Comparison of ENCODE assay signal across 22 cellular contexts in the genomic region with DNA sequence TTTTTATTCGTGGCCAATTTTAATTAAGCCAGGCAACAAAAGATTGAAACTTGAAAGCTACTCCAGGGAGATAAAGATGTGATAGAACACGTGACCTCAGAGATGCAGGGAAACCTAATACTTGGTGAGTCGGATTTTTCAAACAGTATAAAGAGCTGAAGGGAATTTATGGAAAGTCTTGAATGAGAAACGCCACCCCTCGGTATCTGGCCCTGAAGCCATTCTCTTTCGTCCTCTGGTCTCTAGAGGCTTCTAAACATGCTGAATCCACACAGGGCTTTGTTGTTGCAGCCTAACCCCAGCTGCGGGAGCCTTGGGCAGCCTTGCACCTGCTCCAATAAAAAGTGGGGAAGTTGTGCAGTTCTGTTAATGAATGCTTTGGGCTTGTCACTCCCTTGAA. TPM values are rescaled to one million over a fixed set of nuclear protein-coding genes. Genes with fewer than 3 reads are reported as not detected.
A peak's percentile ranks its signal among the peaks of the same experiment; 100 is the strongest.
DNase-seq lines count a peak whose midpoint lies in the region; ATAC-seq and TF ChIP-seq lines count a peak whose summit lies in the region.
"Had no signal": no experiment of that assay in that cellular context is flagged by ENCODE, and none has a peak within 500 bp of the region (broad histone marks: within the 10 kb centered on the region; RNA-seq: fewer than 3 reads in every experiment).

No MANE protein-coding gene starts in this region.

- peak overlapping the region in 40 of 59 donors; percentile 1 to 86 (median 44) for H3K27ac ChIP-seq in dorsolateral prefrontal cortex
- H3K27ac ChIP-seq: gastrocnemius medialis, PC-9, transverse colon had no signal

- TF ChIP-seq CTCF in dorsolateral prefrontal cortex (IDR thresholded peaks at IDR 0.05 in 54 of 56, conservative IDR thresholded peaks at IDR 0.05 in 2 of 56; ENCODE audit: low read depth in 1 of 56, partially characterized antibody in 56 of 56) = peak in 3 of 56 donors; percentile 3 to 22 (median 16)

- intact Hi-C loops in dorsolateral prefrontal cortex (cut with DNase I) = loop anchor here in 1 of 2 donors (2.0 to 5.0 kb wide), 2 partner anchors 73 to 166 kb away; no protein-coding TSS in a partner anchor
- intact Hi-C loops in sciatic nerve (cut with DNase I) = no loop called here
- intact Hi-C loops in activated T-helper 1 cell treated with anti-CD3 and anti-CD28 coated beads, Interleukin-12 subunit alpha, Interleukin-12 subunit beta, Interleukin-2, Interleukin-4 antibody, amounts not matched to agents 30 ng/mL and 10 ng/mL and 1 ng/mL, durations not matched to agents 14 hours and 24 hours and 36 hours (cut with micrococcal nuclease) = no loop called here

- peak; percentile 38 for ATAC-seq in sciatic nerve
- no peak for ATAC-seq in GM18520 (IDR thresholded peaks at IDR 0.05; ENCODE audit: unreplicated experiment)
- ATAC-seq: activated T-helper 17 cell treated with anti-CD3 and anti-CD28 coated beads, Interleukin-2, amount 50 U/mL, for 72 hours; gastrocnemius medialis had no signal

- no peaks in the 10 kb centered on the region for H3K4me1 Mint-ChIP-seq in activated T-helper 1 cell treated with anti-CD3 and anti-CD28 coated beads, Interleukin-12 subunit alpha, Interleukin-12 subunit beta, Interleukin-2, Interleukin-4 antibody, amounts not matched to agents 30 ng/mL and 10 ng/mL and 1 ng/mL, durations not matched to agents 14 hours and 24 hours and 36 hours (ENCODE audit: low read depth)
- H3K4me1 Mint-ChIP-seq: activated CD4-positive, alpha-beta memory T cell treated with anti-CD3 and anti-CD28 coated beads, Interleukin-2, amount 10 ng/mL, durations not matched to agents 7 days and 5 days; activated T-helper 17 cell treated with anti-CD3 and anti-CD28 coated beads, Interleukin-2, amount 50 U/mL, for 72 hours; CD4-positive, alpha-beta memory T cell; memory B cell had no signal

- no peak overlapping the region for H3K4me3 Mint-ChIP-seq in activated T-helper 1 cell treated with anti-CD3 and anti-CD28 coated beads, Interleukin-12 subunit alpha, Interleukin-12 subunit beta, Interleukin-2, Interleukin-4 antibody, amounts not matched to agents 30 ng/mL and 10 ng/mL and 1 ng/mL, durations not matched to agents 14 hours and 24 hours and 36 hours
- H3K4me3 Mint-ChIP-seq: activated CD4-positive, alpha-beta memory T cell treated with anti-CD3 and anti-CD28 coated beads, Interleukin-2, amount 10 ng/mL, durations not matched to agents 7 days and 5 days; activated T-helper 17 cell treated with anti-CD3 and anti-CD28 coated beads, Interleukin-2, amount 50 U/mL, for 72 hours; CD4-positive, alpha-beta memory T cell; memory B cell had no signal

- H3K27me3 ChIP-seq in dorsolateral prefrontal cortex = peaks cover 0 to 70% (median 30%) of the 10 kb centered on the region in 45 donors

- no peaks in the 10 kb centered on the region for H3K9me3 Mint-ChIP-seq in activated T-helper 1 cell treated with anti-CD3 and anti-CD28 coated beads, Interleukin-12 subunit alpha, Interleukin-12 subunit beta, Interleukin-2, Interleukin-4 antibody, amounts not matched to agents 30 ng/mL and 10 ng/mL and 1 ng/mL, durations not matched to agents 14 hours and 24 hours and 36 hours
- H3K9me3 Mint-ChIP-seq: activated CD4-positive, alpha-beta memory T cell treated with anti-CD3 and anti-CD28 coated beads, Interleukin-2, amount 10 ng/mL, durations not matched to agents 7 days and 5 days; activated T-helper 17 cell treated with anti-CD3 and anti-CD28 coated beads, Interleukin-2, amount 50 U/mL, for 72 hours; CD4-positive, alpha-beta memory T cell; memory B cell had no signal

- no peaks in the 10 kb centered on the region for H3K36me3 Mint-ChIP-seq in activated T-helper 1 cell treated with anti-CD3 and anti-CD28 coated beads, Interleukin-12 subunit alpha, Interleukin-12 subunit beta, Interleukin-2, Interleukin-4 antibody, amounts not matched to agents 30 ng/mL and 10 ng/mL and 1 ng/mL, durations not matched to agents 14 hours and 24 hours and 36 hours (ENCODE audit: low read depth)
- H3K36me3 Mint-ChIP-seq: CD4-positive, alpha-beta memory T cell; memory B cell had no signal

- no peak overlapping the region for H3K27ac Mint-ChIP-seq in activated T-helper 1 cell treated with anti-CD3 and anti-CD28 coated beads, Interleukin-12 subunit alpha, Interleukin-12 subunit beta, Interleukin-2, Interleukin-4 antibody, amounts not matched to agents 30 ng/mL and 10 ng/mL and 1 ng/mL, durations not matched to agents 14 hours and 24 hours and 36 hours
- H3K27ac Mint-ChIP-seq: activated CD4-positive, alpha-beta memory T cell treated with anti-CD3 and anti-CD28 coated beads, Interleukin-2, amount 10 ng/mL, durations not matched to agents 7 days and 5 days; activated T-helper 17 cell treated with anti-CD3 and anti-CD28 coated beads, Interleukin-2, amount 50 U/mL, for 72 hours; CD4-positive, alpha-beta memory T cell; memory B cell had no signal

- H3K4me3 ChIP-seq in dorsolateral prefrontal cortex = peak overlapping the region in 5 of 59 donors; percentile 2 to 16 (median 3)
- H3K4me3 ChIP-seq: gastrocnemius medialis, PC-9, transverse colon had no signal

- H3K27me3 Mint-ChIP-seq in activated T-helper 1 cell treated with anti-CD3 and anti-CD28 coated beads, Interleukin-12 subunit alpha, Interleukin-12 subunit beta, Interleukin-2, Interleukin-4 antibody, amounts not matched to agents 30 ng/mL and 10 ng/mL and 1 ng/mL, durations not matched to agents 14 hours and 24 hours and 36 hours (ENCODE audit: insufficient read depth) = peaks cover 46% of the 10 kb centered on the region

- DNase-seq in DMS153 (lab: John Stamatoyannopoulos, UW) (peak; percentile 48), DMS153 treated with DMSO at 0.1 percent for 48 hours (lab: John Stamatoyannopoulos, UW; ENCODE audit: unreplicated experiment) (no peak), NCI-H345 (lab: John Stamatoyannopoulos, UW) (peak; percentile 77), dorsolateral prefrontal cortex (peak in 1 of 10 donors; percentile 51), sciatic nerve (ENCODE audit: low spot score) (no peak), activated T-cell treated with anti-CD3 and anti-CD28 coated beads for 4 hours (no peak)
- no peak for DNase-seq in activated T-helper 1 cell treated with anti-CD3 and anti-CD28 coated beads, Interleukin-12 subunit alpha, Interleukin-12 subunit beta, Interleukin-2, Interleukin-4 antibody, amounts not matched to agents 30 ng/mL and 10 ng/mL and 1 ng/mL, durations not matched to agents 14 hours and 24 hours and 36 hours (ENCODE audit: low spot score)
- DNase-seq: 8988T; activated CD4-positive, alpha-beta memory T cell treated with anti-CD3 and anti-CD28 coated beads, Interleukin-2, amount 10 ng/mL, durations not matched to agents 7 days and 5 days; amniotic stem cell; CD4-positive, alpha-beta memory T cell; gastrocnemius medialis; IMR-90; occipital lobe; PC-9; small intestine; SW 1271; transverse colon had no signal

RNA-seq across cellular contexts. Expression of a gene that starts 8.4 kb away (rescaled TPM):
- total RNA-seq in dorsolateral prefrontal cortex (10 to 100 TPM; 16.7 to 67.3 (median 29.8) TPM), sciatic nerve (17.3 TPM)
- 0.12 and 0.21 TPM in 2 replicates for total RNA-seq in activated T-helper 1 cell treated with anti-CD3 and anti-CD28 coated beads, Interleukin-12 subunit alpha, Interleukin-12 subunit beta, Interleukin-2, Interleukin-4 antibody, amounts not matched to agents 30 ng/mL and 10 ng/mL and 1 ng/mL, durations not matched to agents 14 hours and 24 hours and 36 hours
- total RNA-seq: activated CD4-positive, alpha-beta memory T cell treated with anti-CD3 and anti-CD28 coated beads, Interleukin-2, amount 10 ng/mL, durations not matched to agents 7 days and 5 days; activated T-helper 17 cell treated with anti-CD3 and anti-CD28 coated beads, Interleukin-2, amount 50 U/mL, for 72 hours; CD4-positive, alpha-beta memory T cell; endothelial cell of umbilical vein; IMR-90 had no signal

Comparison
In these comparisons a context has a peak if more than half of its experiments do, and no peak if none do; other contexts are left out.
1. DNase-seq: peak in DMS153 (single experiment) and NCI-H345 (single experiment); none in DMS153 treated with DMSO at 0.1 percent for 48 hours (single experiment), sciatic nerve (single experiment), activated T-helper 1 cell treated with anti-CD3 and anti-CD28 coated beads, Interleukin-12 subunit alpha, Interleukin-12 subunit beta, Interleukin-2, Interleukin-4 antibody, amounts not matched to agents 30 ng/mL and 10 ng/mL and 1 ng/mL, durations not matched to agents 14 hours and 24 hours and 36 hours (single experiment) and activated T-cell treated with anti-CD3 and anti-CD28 coated beads for 4 hours (single experiment).
2. RNA of a gene that starts 8.4 kb away (total RNA-seq): 16.7 to 67.3 TPM in dorsolateral prefrontal cortex and 17.3 TPM in sciatic nerve (single experiment); 0.12 to 0.21 TPM in activated T-helper 1 cell treated with anti-CD3 and anti-CD28 coated beads, Interleukin-12 subunit alpha, Interleukin-12 subunit beta, Interleukin-2, Interleukin-4 antibody, amounts not matched to agents 30 ng/mL and 10 ng/mL and 1 ng/mL, durations not matched to agents 14 hours and 24 hours and 36 hours; every median in the first group is over 10 times any median in the second.